7 cellular contexts compared by ENCODE assay signal in genomic region chr21:5119179-5119578, GRCh38.
DNase-seq lines count a peak whose midpoint lies in the region; ATAC-seq, FAIRE-seq and TF ChIP-seq lines count a peak whose summit lies in the region.
"Not testable (repeated sequence)": the region's sequence is repeated elsewhere in the genome, so short reads cannot be mapped to it uniquely, and the experiment has no call there.

No MANE protein-coding gene starts in this region.

- H3K79me2 ChIP-seq in K562 (ENCODE audit: control insufficient read depth, insufficient read depth, low read length), result not testable (repeated sequence)

- in situ Hi-C loops in K562 (cut with MboI), result not testable (repeated sequence)

- not testable (repeated sequence) for H3K4me3 Mint-ChIP-seq in CD8-positive, alpha-beta T cell
- H3K4me3 Mint-ChIP-seq in naive B cell, result peak overlapping the region in 1 of 8 donors; percentile 16

- not testable (repeated sequence) for H3K9me1 ChIP-seq in K562 (ENCODE audit: control insufficient read depth, insufficient read depth, low read length)

- not testable (repeated sequence) for ATAC-seq in CD8-positive, alpha-beta T cell; K562; Right ventricle myocardium superior (ENCODE audit: poor library complexity); naive B cell (ENCODE audit: low read depth in 2 of 2)

- intact Hi-C loops in CD8-positive, alpha-beta T cell (cut with DNase I, micrococcal nuclease); K562 (cut with micrococcal nuclease); Right ventricle myocardium superior (cut with DNase I); kidney (cut with DNase I); spleen (cut with DNase I; ENCODE audit: low total_unique reads): not testable (repeated sequence)

- H2AFZ ChIP-seq in K562 (ENCODE audit: low read depth, low read length), result not testable (repeated sequence)

- H3K27ac ChIP-seq in CD8-positive, alpha-beta T cell (ENCODE audit: low read depth, low read length); K562 (ENCODE audit: extremely low read depth, low read depth, low read length); kidney (ENCODE audit: low read depth in 2 of 2, low read length in 2 of 2): not testable (repeated sequence)
- H3K27ac ChIP-seq in spleen, result peak overlapping the region in 3 of 8 donors; percentile 52 to 80 (median 54)

- not testable (repeated sequence) for H3K4me1 ChIP-seq in CD8-positive, alpha-beta T cell (ENCODE audit: insufficient read depth, low read length); K562 (replicated peaks in 1 of 2; ENCODE audit: control insufficient read depth in 2 of 2, insufficient read depth in 2 of 2, low read length in 2 of 2); kidney (ENCODE audit: control insufficient read depth in 1 of 2, insufficient read depth in 1 of 2, low read depth in 1 of 2, low read length in 2 of 2)
- peaks cover 0 to 27% (median 6%) of the 10 kb centered on the region in 6 donors for H3K4me1 ChIP-seq in spleen

- H4K20me1 ChIP-seq in K562 (replicated peaks; ENCODE audit: control insufficient read depth, insufficient read depth, low read length), result not testable (repeated sequence)

- H3K27me3 ChIP-seq in CD8-positive, alpha-beta T cell (ENCODE audit: insufficient read depth, low read length); K562 (ENCODE audit: control insufficient read depth in 2 of 2, insufficient read depth in 2 of 2, low read length in 2 of 2); spleen (replicated peaks in 1 of 7): not testable (repeated sequence)

- not testable (repeated sequence) for H3K4me1 Mint-ChIP-seq in CD8-positive, alpha-beta T cell (ENCODE audit: low read depth); naive B cell

- H3K9me3 Mint-ChIP-seq in CD8-positive, alpha-beta T cell; naive B cell: not testable (repeated sequence)

- H3K27me3 Mint-ChIP-seq in CD8-positive, alpha-beta T cell (ENCODE audit: low read depth); naive B cell: not testable (repeated sequence)

- TF ChIP-seq CTCF in CD8-positive, alpha-beta T cell (IDR thresholded peaks at IDR 0.05); K562 (IDR thresholded peaks at IDR 0.05 in 2 of 3, conservative IDR thresholded peaks at IDR 0.05 in 1 of 3; ENCODE audit: insufficient read depth in 2 of 3, low read depth in 1 of 3, low read length in 3 of 3); kidney (IDR thresholded peaks at IDR 0.05; ENCODE audit: borderline replicate concordance, extremely low read depth, insufficient read depth); spleen (IDR thresholded peaks at IDR 0.05 in 8 of 11, conservative IDR thresholded peaks at IDR 0.05 in 3 of 11): not testable (repeated sequence)

- CTCF ChIA-PET in CD8-positive, alpha-beta T cell (lab: Charles Lee); K562 (lab: Yijun Ruan, JAX; ENCODE audit: low intra/inter-chr PET ratio): not testable (repeated sequence)

- POLR2A ChIA-PET in CD8-positive, alpha-beta T cell (lab: Charles Lee); K562 (lab: Yijun Ruan, JAX): not testable (repeated sequence)

- H3K27ac Mint-ChIP-seq in CD8-positive, alpha-beta T cell, result peak overlapping the region; percentile 64
- peak overlapping the region in 5 of 6 donors; percentile 58 to 94 (median 76) for H3K27ac Mint-ChIP-seq in naive B cell

- not testable (repeated sequence) for FAIRE-seq in K562 (lab: Jason Lieb, UNC); kidney (lab: Jason Lieb, UNC)

- not testable (repeated sequence) for TF ChIP-seq EP300 in K562 (IDR thresholded peaks at IDR 0.05; ENCODE audit: low read length)

- H3K9ac ChIP-seq in K562 (ENCODE audit: insufficient read depth in 1 of 2, low read depth in 2 of 2, low read length in 2 of 2); kidney (ENCODE audit: low read length in 2 of 2): not testable (repeated sequence)

- not testable (repeated sequence) for DNase-seq in CD8-positive, alpha-beta T cell; K562 (ENCODE audit: extremely low read depth in 1 of 4, low spot score in 3 of 4); naive B cell
- DNase-seq in RPMI8226, result peak; percentile 1
- DNase-seq in Right ventricle myocardium superior, result peak; percentile 17
- peak; percentile 65 for DNase-seq in kidney
- peak; percentile 75 for DNase-seq in spleen

- TF ChIP-seq POLR2A in K562 (conservative IDR thresholded peaks at IDR 0.05), result 0 out of 2 replicates have a peak, but pooled peaks have one; percentile 20
- not testable (repeated sequence) for TF ChIP-seq POLR2A in spleen (IDR thresholded peaks at IDR 0.05)

- not testable (repeated sequence) for H3K36me3 ChIP-seq in CD8-positive, alpha-beta T cell (ENCODE audit: insufficient read depth, low read length); K562 (ENCODE audit: control insufficient read depth, insufficient read depth, low read length); kidney (ENCODE audit: control insufficient read depth in 1 of 2, insufficient read depth in 2 of 2, low read length in 2 of 2); spleen

- 96% methylated on average over 4 of the region's 8 CpGs for WGBS in K562 (ENCODE audit: insufficient coverage, low coverage, missing lambda C conversion rate)
- 76 to 92% (median 80%) methylated on average over 1 to 7 of the region's 8 CpGs; no CpG with 5 or more reads in 1 of the 5 donors for WGBS in spleen, 5 donors

- not testable (repeated sequence) for H3K36me3 Mint-ChIP-seq in CD8-positive, alpha-beta T cell; naive B cell

- not testable (repeated sequence) for H3K9me3 ChIP-seq in CD8-positive, alpha-beta T cell (ENCODE audit: low read length); K562 (replicated peaks; ENCODE audit: control insufficient read depth, insufficient read depth, low read depth, low read length); kidney (ENCODE audit: control insufficient read depth in 1 of 2, low read length in 2 of 2); spleen

- H3K4me2 ChIP-seq in K562 (ENCODE audit: insufficient read depth, low read length), result not testable (repeated sequence)

- not testable (repeated sequence) for H3K4me3 ChIP-seq in CD8-positive, alpha-beta T cell (ENCODE audit: low read depth, low read length); K562; kidney (ENCODE audit: low read length in 2 of 2); spleen

- not testable (repeated sequence) for TF ChIP-seq RAD21 in K562 (CRISPR knock-in tag; conservative IDR thresholded peaks at IDR 0.05 in 1 of 2, IDR thresholded peaks at IDR 0.05 in 1 of 2)

- BruUV-seq in K562 (replicated peaks; lab: Mats Ljungman, UMichigan), result not testable (repeated sequence)

TF ChIP-seq in K562, 482 proteins besides CTCF, POLR2A, EP300 and RAD21:
- TF ChIP-seq POLR2G (IDR thresholded peaks at IDR 0.05; ENCODE audit: low read depth, low read length), result peak; percentile 46
